1 cellular context compared by ENCODE assay signal in genomic region chr22:47006433-47006832, GRCh38.
TF ChIP-seq lines count a peak whose summit lies in the region.

No MANE protein-coding gene starts in this region.

TF ChIP-seq in H1, 55 proteins besides CTCF, POLR2A, EP300 and RAD21 (continued from another document):
- TF ChIP-seq TBP (IDR thresholded peaks at IDR 0.05; ENCODE audit: low read depth, low read length) (no peak), HDAC6 (IDR thresholded peaks at IDR 0.05; ENCODE audit: low read depth, low read length) (no peak), GTF2F1 (IDR thresholded peaks at IDR 0.05; ENCODE audit: borderline replicate concordance, low read depth, low read length) (no peak), SIX5 (IDR thresholded peaks at IDR 0.05; ENCODE audit: low read depth, low read length) (no peak), USF2 (IDR thresholded peaks at IDR 0.05; ENCODE audit: low read length) (no peak), SUZ12 (IDR thresholded peaks at IDR 0.05; ENCODE audit: low read length) (no peak), FOSL1 (IDR thresholded peaks at IDR 0.05; ENCODE audit: insufficient read depth, low read depth, low read length) (no peak), CHD2 (IDR thresholded peaks at IDR 0.05; ENCODE audit: low read length) (no peak), RNF2 (IDR thresholded peaks at IDR 0.05; ENCODE audit: borderline replicate concordance, low read depth, low read length, missing control alignments, poor library complexity, severe bottlenecking) (no peak), JUN (IDR thresholded peaks at IDR 0.05; ENCODE audit: low read depth, low read length) (no peak), BACH1 (IDR thresholded peaks at IDR 0.05; ENCODE audit: low read length) (no peak), NRF1 (IDR thresholded peaks at IDR 0.05; ENCODE audit: low read depth, low read length) (no peak)
